ENCODE assay signal across 1 cellular context in genomic region chr18:9101730-9102390, GRCh38.
A peak's percentile ranks its signal among the peaks of the same experiment; 100 is the strongest.
TF ChIP-seq lines count a peak whose summit lies in the region.

No MANE protein-coding gene starts in this region.

TF ChIP-seq in K562, 482 proteins besides CTCF, POLR2A, EP300 and RAD21 (continued from another document and continues in another):
- TF ChIP-seq CREB3L1 (IDR thresholded peaks at IDR 0.05; ENCODE audit: borderline replicate concordance, low read depth) (no peak), TSHZ1 (CRISPR knock-in tag; IDR thresholded peaks at IDR 0.05) (no peak), TCF3 (CRISPR knock-in tag; IDR thresholded peaks at IDR 0.05) (no peak), RAD51 (IDR thresholded peaks at IDR 0.05; ENCODE audit: borderline replicate concordance, low read depth) (no peak), ETV1 (tag; conservative IDR thresholded peaks at IDR 0.05; ENCODE audit: low read depth) (peak; percentile 17; the same call in 1 of the 2 replicates), ZMIZ1 (IDR thresholded peaks at IDR 0.05; ENCODE audit: low read depth in 2 of 2, low read length in 2 of 2) (no peak), EHMT2 (IDR thresholded peaks at IDR 0.05) (no peak), ZBTB43 (CRISPR knock-in tag; IDR thresholded peaks at IDR 0.05) (no peak), ZBTB40 (IDR thresholded peaks at IDR 0.05) (peak; percentile 86), ZBTB40 (CRISPR knock-in tag; IDR thresholded peaks at IDR 0.05) (no peak), TAL1 (IDR thresholded peaks at IDR 0.05) (peak; percentile 15; the same call in 1 of the 2 replicates), ZNF699 (CRISPR knock-in tag; IDR thresholded peaks at IDR 0.05; ENCODE audit: insufficient replicate concordance) (no peak), ZNF766 (CRISPR knock-in tag; conservative IDR thresholded peaks at IDR 0.05) (no peak), PBX2 (CRISPR knock-in tag; IDR thresholded peaks at IDR 0.05; ENCODE audit: low read depth) (no peak), PBX2 (tag; conservative IDR thresholded peaks at IDR 0.05; ENCODE audit: low read depth) (peak; percentile 67), FOXP1 (CRISPR knock-in tag; IDR thresholded peaks at IDR 0.05) (no peak), XRCC4 (IDR thresholded peaks at IDR 0.05; ENCODE audit: extremely low read depth, insufficient read depth, insufficient read length) (no peak), NR3C1 (CRISPR knock-in tag; IDR thresholded peaks at IDR 0.05) (no peak), ZNF518B (CRISPR knock-in tag; IDR thresholded peaks at IDR 0.05) (0 out of 2 replicates have a peak, but pooled peaks have one; percentile 73), PATZ1 (CRISPR knock-in tag; IDR thresholded peaks at IDR 0.05; ENCODE audit: borderline replicate concordance) (no peak), CCNT2 (IDR thresholded peaks at IDR 0.05; ENCODE audit: borderline replicate concordance, extremely low read depth, insufficient read length, low read depth, low read length) (peak; percentile 42), BRD9 (IDR thresholded peaks at IDR 0.05; ENCODE audit: low read depth, partially characterized antibody) (peak; percentile 68)
